Comparison of ENCODE assay signal across 18 cellular contexts in the genomic region with DNA sequence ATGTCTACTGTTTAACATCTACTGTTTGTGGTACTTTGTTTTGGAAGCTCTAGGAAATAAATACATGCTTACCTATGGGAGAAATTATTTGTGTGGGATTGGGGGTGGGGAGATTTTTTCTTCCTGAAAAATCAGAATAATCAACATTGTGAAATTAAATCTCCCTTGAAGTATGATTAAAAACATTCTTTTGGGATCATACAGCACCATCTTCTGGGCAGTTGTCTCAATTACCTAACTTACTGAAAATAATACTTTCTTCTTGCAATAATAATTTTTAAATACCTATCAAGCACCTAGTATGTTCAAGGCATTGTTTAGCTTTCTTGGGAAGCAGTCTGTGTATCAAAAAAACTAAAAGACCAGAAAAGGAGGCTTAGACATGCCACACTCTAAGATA.
DNase-seq lines count a peak whose midpoint lies in the region; TF ChIP-seq lines count a peak whose summit lies in the region.
"Had no signal": no experiment of that assay in that cellular context is flagged by ENCODE, and none has a peak within 500 bp of the region (broad histone marks: within the 10 kb centered on the region; RNA-seq: fewer than 3 reads in every experiment).

No MANE protein-coding gene starts in this region.

- H3K27ac ChIP-seq in left ventricle myocardium inferior (replicated peaks) (no peak overlapping the region), VCaP (no peak overlapping the region)
- H3K27ac ChIP-seq: brain microvascular endothelial cell, neutrophil, SK-N-MC, uterus had no signal

- no peaks in the 10 kb centered on the region for H3K9me3 ChIP-seq in left ventricle myocardium inferior (replicated peaks)
- H3K9me3 ChIP-seq: neutrophil, uterus had no signal

- DNase-seq in left ventricle myocardium inferior = no peak
- no peak for DNase-seq in cardiac septum (ENCODE audit: low spot score)
- peak; percentile 14 for DNase-seq in fibroblast of villous mesenchyme (ENCODE audit: low read depth)
- no peak for DNase-seq in activated CD4-positive, alpha-beta T cell treated with anti-CD3 and anti-CD28 coated beads, Interleukin-2, amount 50 U/mL, for 48 hours
- no peak for DNase-seq in OCI-M2 (lab: John Stamatoyannopoulos, UW; ENCODE audit: unreplicated experiment)
- DNase-seq in activated CD4-positive, alpha-beta T cell treated with anti-CD3 and anti-CD28 coated beads, Interleukin-2, amount 50 U/mL, for 4 hours = no peak
- no peak for DNase-seq in T-helper 2 cell treated with Interferon-gamma antibody and Interleukin-4, amounts not matched to agents 5 μg/mL and 100 μg/mL, for 36 hours (ENCODE audit: low spot score)
- DNase-seq: activated CD4-positive, alpha-beta T cell treated with anti-CD3 and anti-CD28 coated beads for 1 hour; brain microvascular endothelial cell; GDM1; left cardiac atrium; NCI-H510A treated with DMSO at 0.1 percent for 48 hours; stimulated activated CD4-positive, alpha-beta T cell treated with anti-CD3 and anti-CD28 coated beads, Interleukin-15, amount 100 ng/mL, for 24 hours; uterus had no signal

- no peak overlapping the region for H3K4me3 ChIP-seq in left ventricle myocardium inferior
- no peak overlapping the region for H3K4me3 ChIP-seq in fibroblast of villous mesenchyme (ENCODE audit: low read depth, low read length)
- H3K4me3 ChIP-seq: SK-N-MC, uterus had no signal

- intact Hi-C loops in left ventricle myocardium inferior (cut with micrococcal nuclease) = no loop called here
- intact Hi-C loops in cardiac septum (cut with DNase I) = no loop called here

- H3K36me3 ChIP-seq in left ventricle myocardium inferior = no peaks in the 10 kb centered on the region
- H3K36me3 ChIP-seq: brain microvascular endothelial cell, neutrophil, uterus had no signal

- peaks cover 7% of the 10 kb centered on the region for H3K9me3 Mint-ChIP-seq in T-helper 2 cell treated with Interferon-gamma antibody and Interleukin-4, amounts not matched to agents 5 μg/mL and 100 μg/mL, for 36 hours
- H3K9me3 Mint-ChIP-seq: activated T-helper 1 cell treated with anti-CD3 and anti-CD28 coated beads, Interleukin-12 subunit alpha, Interleukin-12 subunit beta, Interleukin-2, Interleukin-4 antibody, amounts not matched to agents 30 ng/mL and 10 ng/mL and 1 ng/mL, durations not matched to agents 14 hours and 24 hours and 36 hours had no signal

- H3K4me1 Mint-ChIP-seq in T-helper 2 cell treated with Interferon-gamma antibody and Interleukin-4, amounts not matched to agents 5 μg/mL and 100 μg/mL, for 36 hours (ENCODE audit: low read depth) = no peaks in the 10 kb centered on the region

- H3K27ac Mint-ChIP-seq in T-helper 2 cell treated with Interferon-gamma antibody and Interleukin-4, amounts not matched to agents 5 μg/mL and 100 μg/mL, for 36 hours = no peak overlapping the region
- H3K27ac Mint-ChIP-seq: activated T-helper 1 cell treated with anti-CD3 and anti-CD28 coated beads, Interleukin-12 subunit alpha, Interleukin-12 subunit beta, Interleukin-2, Interleukin-4 antibody, amounts not matched to agents 30 ng/mL and 10 ng/mL and 1 ng/mL, durations not matched to agents 14 hours and 24 hours and 36 hours had no signal

- TF ChIP-seq CTCF in left ventricle myocardium inferior (IDR thresholded peaks at IDR 0.05; ENCODE audit: borderline replicate concordance) (peak; percentile 36), VCaP (conservative IDR thresholded peaks at IDR 0.05) (peak; percentile 68), fibroblast of villous mesenchyme (IDR thresholded peaks at IDR 0.05; ENCODE audit: insufficient read depth, low read depth, low read length) (no peak)

- no peaks in the 10 kb centered on the region for H3K27me3 Mint-ChIP-seq in T-helper 2 cell treated with Interferon-gamma antibody and Interleukin-4, amounts not matched to agents 5 μg/mL and 100 μg/mL, for 36 hours (ENCODE audit: low read depth)

- H3K27me3 ChIP-seq in left ventricle myocardium inferior (ENCODE audit: low read depth) = no peaks in the 10 kb centered on the region
- H3K27me3 ChIP-seq: brain microvascular endothelial cell, neutrophil, uterus had no signal

- H3K4me3 Mint-ChIP-seq in T-helper 2 cell treated with Interferon-gamma antibody and Interleukin-4, amounts not matched to agents 5 μg/mL and 100 μg/mL, for 36 hours = no peak overlapping the region
- H3K4me3 Mint-ChIP-seq: activated T-helper 1 cell treated with anti-CD3 and anti-CD28 coated beads, Interleukin-12 subunit alpha, Interleukin-12 subunit beta, Interleukin-2, Interleukin-4 antibody, amounts not matched to agents 30 ng/mL and 10 ng/mL and 1 ng/mL, durations not matched to agents 14 hours and 24 hours and 36 hours had no signal

- peaks cover 15% of the 10 kb centered on the region for H3K4me1 ChIP-seq in left ventricle myocardium inferior
- H3K4me1 ChIP-seq: uterus had no signal

- no peaks in the 10 kb centered on the region for H3K36me3 Mint-ChIP-seq in T-helper 2 cell treated with Interferon-gamma antibody and Interleukin-4, amounts not matched to agents 5 μg/mL and 100 μg/mL, for 36 hours (ENCODE audit: low read depth)
